In the genomic region with DNA sequence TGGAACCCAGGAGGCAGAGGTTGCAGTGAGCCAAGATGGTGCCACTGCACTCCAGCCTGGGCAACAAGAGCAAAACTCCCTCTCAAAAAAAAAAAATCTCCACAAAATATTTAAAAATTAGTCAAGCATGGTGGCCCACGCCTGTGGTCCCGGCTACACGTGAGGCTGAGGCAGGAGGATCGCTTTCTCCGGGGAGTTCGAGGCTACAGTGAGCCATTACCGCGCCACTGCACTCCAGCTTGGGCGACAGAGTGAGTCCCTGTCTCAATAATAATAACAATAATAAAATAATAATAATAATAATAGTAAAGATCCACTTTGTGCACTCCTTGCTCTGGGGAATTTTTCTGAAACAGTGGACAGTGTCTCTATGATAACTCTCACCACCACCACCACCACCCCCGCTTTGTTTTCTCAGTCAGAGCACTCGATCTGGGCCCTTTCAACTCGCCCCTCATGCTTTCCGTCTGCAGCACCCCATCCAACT, we compare ENCODE assay signal across 9 cellular contexts. TPM values are rescaled to one million over a fixed set of nuclear protein-coding genes. Genes with fewer than 3 reads are reported as not detected.
A peak's percentile ranks its signal among the peaks of the same experiment; 100 is the strongest.
DNase-seq lines count a peak whose midpoint lies in the region; ATAC-seq, FAIRE-seq and TF ChIP-seq lines count a peak whose summit lies in the region.
"Had no signal": no experiment of that assay in that cellular context is flagged by ENCODE, and none has a peak within 500 bp of the region (broad histone marks: within the 10 kb centered on the region; RNA-seq: fewer than 3 reads in every experiment).

No MANE protein-coding gene starts in this region.

- WGBS in HepG2 (ENCODE audit: low lambda C conversion rate), result 24% methylated on average over 13 of the region's 13 CpGs
- WGBS in aorta, 2 donors, result 36% methylated on average over 13 of the region's 13 CpGs

- H3K9ac ChIP-seq in HepG2 (ENCODE audit: insufficient read depth, low read depth, low read length), result no peak overlapping the region

- no peak for TF ChIP-seq POLR2A in HepG2 (IDR thresholded peaks at IDR 0.05; ENCODE audit: insufficient read depth in 1 of 2, low read depth in 2 of 2, low read length in 2 of 2)

- H3K27ac ChIP-seq in HepG2 (ENCODE audit: extremely low read length, insufficient read depth, low read length), result no peak overlapping the region
- H3K27ac ChIP-seq in upper lobe of right lung, result no peak overlapping the region
- H3K27ac ChIP-seq in aorta (ENCODE audit: low read depth in 1 of 2, low read length in 2 of 2), result no peak overlapping the region

- no peak for TF ChIP-seq RAD21 in HepG2 (CRISPR knock-in tag; IDR thresholded peaks at IDR 0.05)

- H2AFZ ChIP-seq in HepG2 (ENCODE audit: low read length), result no peak overlapping the region

- DNase-seq in activated naive CD4-positive, alpha-beta T cell treated with anti-CD3 and anti-CD28 coated beads, Interleukin-2, amount 50 U/mL, for 72 hours (ENCODE audit: low spot score in 2 of 2), result no peak
- DNase-seq in activated naive CD4-positive, alpha-beta T cell treated with Interleukin-2 at 50 U/mL for 16 hours, result no peak
- no peak for DNase-seq in activated CD4-positive, alpha-beta memory T cell treated with anti-CD3 and anti-CD28 coated beads, Interleukin-2, amount 10 ng/mL, durations not matched to agents 7 days and 5 days
- DNase-seq in HepG2 (ENCODE audit: low spot score) (no peak), upper lobe of right lung (peak; percentile 41), AG08395 (ENCODE audit: low spot score) (no peak), pons (ENCODE audit: low spot score) (no peak), aorta (no peak)

- no TSS peak for BruUV-seq in HepG2 (replicated peaks; lab: Mats Ljungman, UMichigan)

- H4K20me1 ChIP-seq in HepG2 (ENCODE audit: insufficient read depth, low read length), result no peaks in the 10 kb centered on the region

- CTCF ChIA-PET in activated CD4-positive, alpha-beta memory T cell treated with anti-CD3 and anti-CD28 coated beads, Interleukin-2, amount 10 ng/mL, durations not matched to agents 7 days and 5 days (lab: Charles Lee), result interaction anchor here (0.6 to 2.4 kb wide), 23 partner anchors 9 to 427 kb away, joined by 3 to 21 read pairs (median 6); a partner anchor contains a TSS
- CTCF ChIA-PET in HepG2 (lab: Yijun Ruan, JAX; ENCODE audit: low intra/inter-chr PET ratio, low total read pairs), result interaction anchor here (1.1 to 2.4 kb wide), 3 partner anchors 12 to 123 kb away, joined by 4 to 21 read pairs (median 7); no protein-coding TSS in a partner anchor

- FAIRE-seq in HepG2 (lab: Jason Lieb, UNC), result no peak
- FAIRE-seq: astrocyte had no signal

- H3K9me3 ChIP-seq in HepG2 (ENCODE audit: low read length) (no peaks in the 10 kb centered on the region), upper lobe of right lung (no peaks in the 10 kb centered on the region), aorta (ENCODE audit: control insufficient read depth, low read length) (no peaks in the 10 kb centered on the region)

- H3K79me2 ChIP-seq in HepG2 (ENCODE audit: insufficient read depth, low read length), result no peaks in the 10 kb centered on the region

- no peak overlapping the region; a peak in 1 of 6 replicates for H3K4me3 ChIP-seq in HepG2 (replicated peaks in 1 of 3; ENCODE audit: insufficient read depth in 1 of 3, low read depth in 2 of 3, low read length in 3 of 3)
- H3K4me3 ChIP-seq in upper lobe of right lung, result peak overlapping the region; percentile 56
- no peak overlapping the region for H3K4me3 ChIP-seq in aorta (ENCODE audit: low read length in 2 of 2)

- peaks cover 36 to 37% of the 10 kb centered on the region in 2 donors for H3K36me3 Mint-ChIP-seq in activated naive CD4-positive, alpha-beta T cell treated with anti-CD3 and anti-CD28 coated beads, Interleukin-2, amount 50 U/mL, for 72 hours
- H3K36me3 Mint-ChIP-seq in activated CD4-positive, alpha-beta memory T cell treated with anti-CD3 and anti-CD28 coated beads, Interleukin-2, amount 10 ng/mL, durations not matched to agents 7 days and 5 days (ENCODE audit: low read depth), result peaks cover 26% of the 10 kb centered on the region

- peak overlapping the region; percentile 91 to 95 for H3K27ac Mint-ChIP-seq in activated naive CD4-positive, alpha-beta T cell treated with anti-CD3 and anti-CD28 coated beads, Interleukin-2, amount 50 U/mL, for 72 hours
- H3K27ac Mint-ChIP-seq in activated CD4-positive, alpha-beta memory T cell treated with anti-CD3 and anti-CD28 coated beads, Interleukin-2, amount 10 ng/mL, durations not matched to agents 7 days and 5 days, result peak overlapping the region; percentile 94

- H3K4me1 ChIP-seq in HepG2 (ENCODE audit: insufficient read depth, low read length), result peaks cover 11% of the 10 kb centered on the region; the same call in 1 of the 2 replicates
- H3K4me1 ChIP-seq in upper lobe of right lung, result peaks cover 5% of the 10 kb centered on the region
- no peaks in the 10 kb centered on the region for H3K4me1 ChIP-seq in aorta (ENCODE audit: control insufficient read depth in 1 of 2, insufficient read depth in 2 of 2, low read length in 2 of 2)

- H3K9me3 Mint-ChIP-seq in activated naive CD4-positive, alpha-beta T cell treated with anti-CD3 and anti-CD28 coated beads, Interleukin-2, amount 50 U/mL, for 72 hours, result peaks cover 13 to 19% of the 10 kb centered on the region in 2 donors
- H3K9me3 Mint-ChIP-seq in activated CD4-positive, alpha-beta memory T cell treated with anti-CD3 and anti-CD28 coated beads, Interleukin-2, amount 10 ng/mL, durations not matched to agents 7 days and 5 days, result peaks cover 7% of the 10 kb centered on the region

- H3K36me3 ChIP-seq in HepG2 (replicated peaks in 1 of 2; ENCODE audit: control insufficient read depth in 1 of 2, insufficient read depth in 2 of 2, low read length in 2 of 2) (no peaks in the 10 kb centered on the region), upper lobe of right lung (no peaks in the 10 kb centered on the region), aorta (ENCODE audit: control insufficient read depth in 1 of 2, insufficient read depth in 2 of 2, low read length in 1 of 2) (no peaks in the 10 kb centered on the region)

- no peaks in the 10 kb centered on the region for H3K27me3 ChIP-seq in HepG2 (ENCODE audit: control insufficient read depth in 1 of 2, insufficient read depth in 2 of 2, low read length in 2 of 2)
- no peaks in the 10 kb centered on the region for H3K27me3 ChIP-seq in upper lobe of right lung
- no peaks in the 10 kb centered on the region for H3K27me3 ChIP-seq in aorta (ENCODE audit: control insufficient read depth in 1 of 2, insufficient read depth in 2 of 2, low read length in 1 of 2)

- TF ChIP-seq CTCF in HepG2 (CRISPR knock-in tag; IDR thresholded peaks at IDR 0.05) (no peak), upper lobe of right lung (IDR thresholded peaks at IDR 0.05) (no peak)

- no peaks in the 10 kb centered on the region for H3K27me3 Mint-ChIP-seq in activated CD4-positive, alpha-beta memory T cell treated with anti-CD3 and anti-CD28 coated beads, Interleukin-2, amount 10 ng/mL, durations not matched to agents 7 days and 5 days

- H3K4me3 Mint-ChIP-seq in activated CD4-positive, alpha-beta memory T cell treated with anti-CD3 and anti-CD28 coated beads, Interleukin-2, amount 10 ng/mL, durations not matched to agents 7 days and 5 days, result peak overlapping the region; percentile 86

- no peak for ATAC-seq in activated naive CD4-positive, alpha-beta T cell treated with anti-CD3 and anti-CD28 coated beads, Interleukin-2, amount 50 U/mL, for 72 hours
- ATAC-seq in HepG2 (no peak), upper lobe of right lung (no peak), aorta (ENCODE audit: low FRiP score) (no peak)

- intact Hi-C loops in HepG2 (cut with micrococcal nuclease; ENCODE audit: unreplicated experiment), result loop anchor here (1.0 kb wide), 1 partner anchor 123 kb away; no protein-coding TSS in a partner anchor
- intact Hi-C loops in upper lobe of right lung (cut with DNase I), result no loop called here
- intact Hi-C loops in aorta (cut with DNase I), result loop anchor here (1.0 to 5.0 kb wide), 4 partner anchors 58 to 566 kb away; no protein-coding TSS in a partner anchor

- H3K4me2 ChIP-seq in HepG2 (ENCODE audit: low read depth, low read length), result peak overlapping the region; percentile 88

- POLR2A ChIA-PET in activated CD4-positive, alpha-beta memory T cell treated with anti-CD3 and anti-CD28 coated beads, Interleukin-2, amount 10 ng/mL, durations not matched to agents 7 days and 5 days (lab: Charles Lee), result interaction anchor here (1.1 to 3.2 kb wide), 16 partner anchors 9 to 448 kb away, joined by 3 to 30 read pairs (median 8); a partner anchor contains a TSS
- POLR2A ChIA-PET in HepG2 (lab: Yijun Ruan, JAX), result interaction anchor here (0.8 to 1.1 kb wide), 5 partner anchors 9 to 448 kb away, joined by 3 to 6 read pairs (median 4); a partner anchor contains a TSS

- peaks cover 37% of the 10 kb centered on the region for H3K4me1 Mint-ChIP-seq in activated CD4-positive, alpha-beta memory T cell treated with anti-CD3 and anti-CD28 coated beads, Interleukin-2, amount 10 ng/mL, durations not matched to agents 7 days and 5 days

- TF ChIP-seq EP300 in HepG2 (IDR thresholded peaks at IDR 0.05; ENCODE audit: low read depth in 2 of 2, low read length in 2 of 2), result no peak
- TF ChIP-seq EP300 in HepG2 (CRISPR knock-in tag; IDR thresholded peaks at IDR 0.05; ENCODE audit: borderline replicate concordance), result no peak

- in situ Hi-C loops in HepG2 (cut with HindIII; ENCODE audit: extremely low pct_ligation_motif_present, low pct_unique_long_range_greater_than_20kb), result loop anchor here (25.0 kb wide), 1 partner anchor 431 kb away; a partner anchor contains a TSS

RNA-seq across cellular contexts. Expression of a gene that starts 8.7 kb away (rescaled TPM):
- total RNA-seq in activated naive CD4-positive, alpha-beta T cell treated with anti-CD3 and anti-CD28 coated beads, Interleukin-2, amount 50 U/mL, for 72 hours, result 100 to 1,000 TPM in 1 of 2 donors, 10 to 100 TPM in 1; 90.8 to 166 TPM
- 1 to 10 TPM; 3.2 to 3.9 TPM for total RNA-seq in activated CD4-positive, alpha-beta memory T cell treated with anti-CD3 and anti-CD28 coated beads, Interleukin-2, amount 10 ng/mL, durations not matched to agents 7 days and 5 days
- not detected in 2 replicates for total RNA-seq in HepG2 (2016; rRNA removed; fragmentation: Illumina TruSeq; extraction: Trizol)
- not detected in 2 replicates for total RNA-seq in HepG2 (2016; cell fraction: cytosol; rRNA removed; fragmentation: Illumina TruSeq; extraction: Trizol; ENCODE audit: low read depth)
- not detected in 2 replicates for total RNA-seq in HepG2 (2016; cell fraction: insoluble cytoplasmic fraction; rRNA removed; fragmentation: Illumina TruSeq; extraction: Trizol)
- total RNA-seq in HepG2 (2016; cell fraction: membrane; rRNA removed; fragmentation: Illumina TruSeq; extraction: Trizol), result not detected in 2 replicates
- total RNA-seq in HepG2 (2016; cell fraction: nucleus; rRNA removed; fragmentation: Illumina TruSeq; extraction: Trizol), result not detected in 2 replicates
- not detected in 2 replicates for polyA plus RNA-seq in HepG2 (2011; rRNA removed)
- not detected in 2 replicates for polyA plus RNA-seq in HepG2 (2011; cell fraction: cytosol; rRNA removed)
- 0.10 and 0.14 TPM in 2 replicates for polyA plus RNA-seq in HepG2 (2011; cell fraction: nucleus; rRNA removed)
- polyA plus RNA-seq in HepG2 (2012), result 0.05 and 0.16 TPM in 2 replicates
- polyA plus RNA-seq in HepG2 (2016; cell fraction: cytosol; fragmentation: Illumina TruSeq; extraction: Trizol; ENCODE audit: low read depth), result not detected in 2 replicates
- not detected in 2 replicates for polyA plus RNA-seq in HepG2 (2016; cell fraction: insoluble cytoplasmic fraction; fragmentation: Illumina TruSeq; extraction: Trizol; ENCODE audit: low read depth)
- polyA plus RNA-seq in HepG2 (2016; cell fraction: membrane; fragmentation: Illumina TruSeq; extraction: Trizol; ENCODE audit: low read depth), result not detected in 2 replicates
- not detected in 2 replicates for polyA plus RNA-seq in HepG2 (2016; cell fraction: nucleus; fragmentation: Illumina TruSeq; extraction: Trizol; ENCODE audit: insufficient read depth, low read depth)
- not detected in 2 replicates for polyA minus RNA-seq in HepG2 (2011; rRNA and poly(A)+ RNA removed; ENCODE audit: low replicate concordance)
- polyA minus RNA-seq in HepG2 (2011; cell fraction: cytosol; rRNA and poly(A)+ RNA removed), result not detected in 2 replicates
- not detected in 2 replicates for polyA minus RNA-seq in HepG2 (2011; cell fraction: nucleus; rRNA and poly(A)+ RNA removed)
- total RNA-seq in upper lobe of right lung, result 1,895 TPM
- total RNA-seq in aorta, result 1 to 10 TPM in 1 of 2 donors, under 1 TPM in 1; 0.52 to 1.5 TPM
- polyA plus RNA-seq in aorta, result 1 to 10 TPM; 1.1 to 1.6 TPM
- total RNA-seq: astrocyte had no signal

RNA-seq across cellular contexts. Expression of a gene that starts 19.5 kb away (rescaled TPM):
- 10 to 100 TPM; 51.1 to 61.2 TPM for total RNA-seq in activated naive CD4-positive, alpha-beta T cell treated with anti-CD3 and anti-CD28 coated beads, Interleukin-2, amount 50 U/mL, for 72 hours
- 10 to 100 TPM; 79.7 to 86.2 TPM for total RNA-seq in activated CD4-positive, alpha-beta memory T cell treated with anti-CD3 and anti-CD28 coated beads, Interleukin-2, amount 10 ng/mL, durations not matched to agents 7 days and 5 days
- total RNA-seq in HepG2 (2016; rRNA removed; fragmentation: Illumina TruSeq; extraction: Trizol), result 11.7 and 13.5 TPM in 2 replicates
- total RNA-seq in HepG2 (2016; cell fraction: cytosol; rRNA removed; fragmentation: Illumina TruSeq; extraction: Trizol; ENCODE audit: low read depth), result 1.7 and 2.8 TPM in 2 replicates
- total RNA-seq in HepG2 (2016; cell fraction: insoluble cytoplasmic fraction; rRNA removed; fragmentation: Illumina TruSeq; extraction: Trizol), result 11.7 and 13.1 TPM in 2 replicates
- total RNA-seq in HepG2 (2016; cell fraction: membrane; rRNA removed; fragmentation: Illumina TruSeq; extraction: Trizol), result 5.8 and 8.2 TPM in 2 replicates
- total RNA-seq in HepG2 (2016; cell fraction: nucleus; rRNA removed; fragmentation: Illumina TruSeq; extraction: Trizol), result 7.5 and 8.1 TPM in 2 replicates
- 10.3 and 15.9 TPM in 2 replicates for polyA plus RNA-seq in HepG2 (2011; rRNA removed)
- polyA plus RNA-seq in HepG2 (2011; cell fraction: cytosol; rRNA removed), result 10.6 and 16.6 TPM in 2 replicates
- 35.4 and 44.9 TPM in 2 replicates for polyA plus RNA-seq in HepG2 (2011; cell fraction: nucleus; rRNA removed)
- polyA plus RNA-seq in HepG2 (2012), result 8.7 and 11.8 TPM in 2 replicates
- 1.6 and 2.2 TPM in 2 replicates for polyA plus RNA-seq in HepG2 (2016; cell fraction: cytosol; fragmentation: Illumina TruSeq; extraction: Trizol; ENCODE audit: low read depth)
- polyA plus RNA-seq in HepG2 (2016; cell fraction: insoluble cytoplasmic fraction; fragmentation: Illumina TruSeq; extraction: Trizol; ENCODE audit: low read depth), result 12.2 and 13.2 TPM in 2 replicates
- 4.7 and 5.2 TPM in 2 replicates for polyA plus RNA-seq in HepG2 (2016; cell fraction: membrane; fragmentation: Illumina TruSeq; extraction: Trizol; ENCODE audit: low read depth)
- polyA plus RNA-seq in HepG2 (2016; cell fraction: nucleus; fragmentation: Illumina TruSeq; extraction: Trizol; ENCODE audit: insufficient read depth, low read depth), result 17.3 and 19.8 TPM in 2 replicates
- polyA minus RNA-seq in HepG2 (2011; rRNA and poly(A)+ RNA removed; ENCODE audit: low replicate concordance), result 20.5 and 64.7 TPM in 2 replicates
- 7.3 and 8.6 TPM in 2 replicates for polyA minus RNA-seq in HepG2 (2011; cell fraction: cytosol; rRNA and poly(A)+ RNA removed)
- 14.4 and 16.1 TPM in 2 replicates for polyA minus RNA-seq in HepG2 (2011; cell fraction: nucleus; rRNA and poly(A)+ RNA removed)
- 101 TPM for total RNA-seq in upper lobe of right lung
- total RNA-seq in aorta, result 10 to 100 TPM; 82.6 to 91.0 TPM
- polyA plus RNA-seq in aorta, result 100 to 1,000 TPM in 1 of 2 donors, 10 to 100 TPM in 1; 53.5 to 126 TPM

RNA-seq across cellular contexts. Expression of a gene that starts 27.4 kb away (rescaled TPM):
- 100 to 1,000 TPM; 183 to 254 TPM for total RNA-seq in activated naive CD4-positive, alpha-beta T cell treated with anti-CD3 and anti-CD28 coated beads, Interleukin-2, amount 50 U/mL, for 72 hours
- total RNA-seq in activated CD4-positive, alpha-beta memory T cell treated with anti-CD3 and anti-CD28 coated beads, Interleukin-2, amount 10 ng/mL, durations not matched to agents 7 days and 5 days, result 100 to 1,000 TPM; 117 to 119 TPM
- total RNA-seq in HepG2 (2016; rRNA removed; fragmentation: Illumina TruSeq; extraction: Trizol) (39.5 and 54.0 TPM in 2 replicates), upper lobe of right lung (34.4 TPM), aorta (10 to 100 TPM; 13.2 to 26.9 TPM)
- 15.4 and 20.6 TPM in 2 replicates for total RNA-seq in HepG2 (2016; cell fraction: cytosol; rRNA removed; fragmentation: Illumina TruSeq; extraction: Trizol; ENCODE audit: low read depth)
- total RNA-seq in HepG2 (2016; cell fraction: insoluble cytoplasmic fraction; rRNA removed; fragmentation: Illumina TruSeq; extraction: Trizol), result 36.3 and 68.3 TPM in 2 replicates
- total RNA-seq in HepG2 (2016; cell fraction: membrane; rRNA removed; fragmentation: Illumina TruSeq; extraction: Trizol), result 13.4 and 21.6 TPM in 2 replicates
- total RNA-seq in HepG2 (2016; cell fraction: nucleus; rRNA removed; fragmentation: Illumina TruSeq; extraction: Trizol), result 45.6 and 51.7 TPM in 2 replicates
- polyA plus RNA-seq in HepG2 (2011; rRNA removed) (17.4 and 18.6 TPM in 2 replicates), aorta (10 to 100 TPM in 1 of 2 donors, 1 to 10 TPM in 1; 5.4 to 27.7 TPM)
- 8.8 and 21.4 TPM in 2 replicates for polyA plus RNA-seq in HepG2 (2011; cell fraction: cytosol; rRNA removed)
- 130 and 225 TPM in 2 replicates for polyA plus RNA-seq in HepG2 (2011; cell fraction: nucleus; rRNA removed)
- 15.4 and 19.9 TPM in 2 replicates for polyA plus RNA-seq in HepG2 (2012)
- polyA plus RNA-seq in HepG2 (2016; cell fraction: cytosol; fragmentation: Illumina TruSeq; extraction: Trizol; ENCODE audit: low read depth), result 6.4 and 7.1 TPM in 2 replicates
- polyA plus RNA-seq in HepG2 (2016; cell fraction: insoluble cytoplasmic fraction; fragmentation: Illumina TruSeq; extraction: Trizol; ENCODE audit: low read depth), result 26.1 and 31.2 TPM in 2 replicates
- polyA plus RNA-seq in HepG2 (2016; cell fraction: membrane; fragmentation: Illumina TruSeq; extraction: Trizol; ENCODE audit: low read depth), result 9.7 and 12.0 TPM in 2 replicates
- 109 and 111 TPM in 2 replicates for polyA plus RNA-seq in HepG2 (2016; cell fraction: nucleus; fragmentation: Illumina TruSeq; extraction: Trizol; ENCODE audit: insufficient read depth, low read depth)
- polyA minus RNA-seq in HepG2 (2011; rRNA and poly(A)+ RNA removed; ENCODE audit: low replicate concordance), result 74.3 and 134 TPM in 2 replicates
- polyA minus RNA-seq in HepG2 (2011; cell fraction: cytosol; rRNA and poly(A)+ RNA removed), result 24.6 and 41.4 TPM in 2 replicates
- 12.1 and 19.6 TPM in 2 replicates for polyA minus RNA-seq in HepG2 (2011; cell fraction: nucleus; rRNA and poly(A)+ RNA removed)

RNA-seq across cellular contexts. Expression of a gene that starts 27.6 kb away (rescaled TPM):
- total RNA-seq in activated naive CD4-positive, alpha-beta T cell treated with anti-CD3 and anti-CD28 coated beads, Interleukin-2, amount 50 U/mL, for 72 hours, result 10 to 100 TPM in 1 of 2 donors, 1 to 10 TPM in 1; 5.1 to 24.1 TPM
- 1 to 10 TPM; 4.2 to 4.3 TPM for total RNA-seq in activated CD4-positive, alpha-beta memory T cell treated with anti-CD3 and anti-CD28 coated beads, Interleukin-2, amount 10 ng/mL, durations not matched to agents 7 days and 5 days
- total RNA-seq in HepG2 (2016; rRNA removed; fragmentation: Illumina TruSeq; extraction: Trizol), result 0.24 and 0.29 TPM in 2 replicates
- 0.09 and 0.20 TPM in 2 replicates for total RNA-seq in HepG2 (2016; cell fraction: cytosol; rRNA removed; fragmentation: Illumina TruSeq; extraction: Trizol; ENCODE audit: low read depth)
- 0.10 and 0.35 TPM in 2 replicates for total RNA-seq in HepG2 (2016; cell fraction: insoluble cytoplasmic fraction; rRNA removed; fragmentation: Illumina TruSeq; extraction: Trizol)
- 0.34 TPM in 2 replicates for total RNA-seq in HepG2 (2016; cell fraction: membrane; rRNA removed; fragmentation: Illumina TruSeq; extraction: Trizol)
- 0.66 and 0.81 TPM in 2 replicates for total RNA-seq in HepG2 (2016; cell fraction: nucleus; rRNA removed; fragmentation: Illumina TruSeq; extraction: Trizol)
- polyA plus RNA-seq in HepG2 (2011; rRNA removed), result 1.6 and 1.7 TPM in 2 replicates
- polyA plus RNA-seq in HepG2 (2011; cell fraction: cytosol; rRNA removed), result 0.29 and 0.46 TPM in 2 replicates
- 13.3 and 15.9 TPM in 2 replicates for polyA plus RNA-seq in HepG2 (2011; cell fraction: nucleus; rRNA removed)
- 2.6 and 3.4 TPM in 2 replicates for polyA plus RNA-seq in HepG2 (2012)
- polyA plus RNA-seq in HepG2 (2016; cell fraction: cytosol; fragmentation: Illumina TruSeq; extraction: Trizol; ENCODE audit: low read depth), result 0.17 and 0.27 TPM in 2 replicates
- 1.1 and 1.3 TPM in 2 replicates for polyA plus RNA-seq in HepG2 (2016; cell fraction: insoluble cytoplasmic fraction; fragmentation: Illumina TruSeq; extraction: Trizol; ENCODE audit: low read depth)
- 0.78 and 1.2 TPM in 2 replicates for polyA plus RNA-seq in HepG2 (2016; cell fraction: membrane; fragmentation: Illumina TruSeq; extraction: Trizol; ENCODE audit: low read depth)
- 9.8 and 11.7 TPM in 2 replicates for polyA plus RNA-seq in HepG2 (2016; cell fraction: nucleus; fragmentation: Illumina TruSeq; extraction: Trizol; ENCODE audit: insufficient read depth, low read depth)
- polyA minus RNA-seq in HepG2 (2011; rRNA and poly(A)+ RNA removed; ENCODE audit: low replicate concordance), result 4.0 TPM in 1 of 2 replicates, not detected in the other
- polyA minus RNA-seq in HepG2 (2011; cell fraction: cytosol; rRNA and poly(A)+ RNA removed), result 0.62 and 0.79 TPM in 2 replicates
- 4.2 and 4.6 TPM in 2 replicates for polyA minus RNA-seq in HepG2 (2011; cell fraction: nucleus; rRNA and poly(A)+ RNA removed)
- 12.8 TPM for total RNA-seq in upper lobe of right lung
- 1 to 10 TPM; 1.6 to 3.2 TPM for total RNA-seq in aorta
- polyA plus RNA-seq in aorta, result under 1 TPM; 0.15 to 0.88 TPM
- total RNA-seq: astrocyte had no signal

Comparison
In these comparisons a context has a peak if more than half of its experiments do, and no peak if none do; other contexts are left out.
1. RNA of a gene that starts 8.7 kb away (total RNA-seq): 1,895 TPM in upper lobe of right lung (single experiment) and 90.8 to 166 TPM in activated naive CD4-positive, alpha-beta T cell treated with anti-CD3 and anti-CD28 coated beads, Interleukin-2, amount 50 U/mL, for 72 hours; 3.2 to 3.9 TPM in activated CD4-positive, alpha-beta memory T cell treated with anti-CD3 and anti-CD28 coated beads, Interleukin-2, amount 10 ng/mL, durations not matched to agents 7 days and 5 days, 0.52 to 1.5 TPM in aorta and not detected in HepG2; every median in the first group is over 10 times any median in the second.